In the genomic region with DNA sequence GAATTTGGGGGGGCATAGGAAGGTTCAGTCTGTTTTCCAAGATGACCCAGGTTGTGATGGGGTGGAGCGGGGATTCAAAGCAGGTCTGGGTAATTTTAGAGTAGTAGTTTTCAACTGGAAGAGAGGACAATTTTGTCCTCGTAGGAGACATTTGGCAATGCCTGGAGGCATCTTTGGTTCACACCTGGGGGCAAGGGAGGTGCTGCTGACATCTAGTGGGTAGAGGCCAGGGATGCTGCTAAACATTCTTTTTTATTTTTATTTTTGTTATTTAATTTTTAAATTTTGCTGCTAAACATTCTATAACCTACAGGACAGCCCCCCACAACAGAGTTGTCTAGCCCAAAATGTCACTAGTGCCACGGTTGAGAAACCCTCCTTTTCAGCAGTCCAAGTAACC, we compare ENCODE assay signal across 9 cellular contexts. TPM values are rescaled to one million over a fixed set of nuclear protein-coding genes. Genes with fewer than 3 reads are reported as not detected.
DNase-seq lines count a peak whose midpoint lies in the region; ATAC-seq, FAIRE-seq and TF ChIP-seq lines count a peak whose summit lies in the region.
"Had no signal": no experiment of that assay in that cellular context is flagged by ENCODE, and none has a peak within 500 bp of the region (broad histone marks: within the 10 kb centered on the region; RNA-seq: fewer than 3 reads in every experiment).

No MANE protein-coding gene starts in this region.

- TF ChIP-seq CTCF in AG04449 (IDR thresholded peaks at IDR 0.05; ENCODE audit: insufficient read depth, low read length, missing control alignments): no peak
- TF ChIP-seq CTCF in kidney epithelial cell (IDR thresholded peaks at IDR 0.05; ENCODE audit: insufficient read depth, low read length, poor library complexity, severe bottlenecking): peak; percentile 27
- TF ChIP-seq CTCF in RWPE1 (conservative IDR thresholded peaks at IDR 0.05; ENCODE audit: low read depth): no peak; the same call in 1 of the 2 replicates

- H3K4me1 Mint-ChIP-seq in activated naive CD8-positive, alpha-beta T cell (ENCODE audit: low read depth): peaks cover 69% of the 10 kb centered on the region

- H3K27me3 Mint-ChIP-seq in activated naive CD8-positive, alpha-beta T cell: no peaks in the 10 kb centered on the region

- no peaks in the 10 kb centered on the region for H3K36me3 Mint-ChIP-seq in activated naive CD8-positive, alpha-beta T cell

- peak overlapping the region; percentile 83 for H3K27ac Mint-ChIP-seq in activated naive CD8-positive, alpha-beta T cell

- POLR2A ChIA-PET in AG04449 (lab: Yijun Ruan, JAX) (no interaction called here), RWPE1 (lab: Yijun Ruan, JAX; ENCODE audit: low non-redundant PET) (no interaction called here)

- no peak overlapping the region for H3K27ac ChIP-seq in RWPE1

- H3K4me3 ChIP-seq in AG04449 (ENCODE audit: low read depth, low read length) (peak overlapping the region; percentile 72), kidney epithelial cell (ENCODE audit: low read depth, low read length) (no peak overlapping the region)

- CTCF ChIA-PET in AG04449 (lab: Yijun Ruan, JAX) (interaction anchor here (1.9 kb wide), 1 partner anchor 15 kb away, joined by 4 read pairs; no protein-coding TSS in a partner anchor), RWPE1 (lab: Yijun Ruan, JAX) (interaction anchor here (0.6 kb wide), 1 partner anchor 35 kb away, joined by 4 read pairs; no protein-coding TSS in a partner anchor)

- peak overlapping the region; percentile 95 for H3K4me3 Mint-ChIP-seq in activated naive CD8-positive, alpha-beta T cell

- no peak for TF ChIP-seq POLR2A in GM12892 (IDR thresholded peaks at IDR 0.05; ENCODE audit: low read depth, low read length)

- DNase-seq in AG04449 (ENCODE audit: low read depth, low spot score): no peak
- no peak for DNase-seq in GM12892 (ENCODE audit: insufficient read length)
- DNase-seq in kidney epithelial cell (ENCODE audit: low read depth): no peak
- DNase-seq in OCI-M2 (lab: John Stamatoyannopoulos, UW; ENCODE audit: unreplicated experiment): no peak
- no peak for DNase-seq in RWPE1 (ENCODE audit: low spot score)

- H3K36me3 ChIP-seq in kidney epithelial cell (ENCODE audit: control insufficient read depth, insufficient read depth, low read length): no peaks in the 10 kb centered on the region
- H3K36me3 ChIP-seq: neutrophil had no signal

- peak; percentile 77 for FAIRE-seq in GM12892 (lab: Jason Lieb, UNC)

- no peak for ATAC-seq in GM19397 (IDR thresholded peaks at IDR 0.05; ENCODE audit: unreplicated experiment)
- no peak for ATAC-seq in GM21717 (IDR thresholded peaks at IDR 0.05; ENCODE audit: unreplicated experiment)

- no peaks in the 10 kb centered on the region for H3K9me3 Mint-ChIP-seq in activated naive CD8-positive, alpha-beta T cell (ENCODE audit: low read depth)

- H3K27me3 ChIP-seq in kidney epithelial cell (ENCODE audit: control insufficient read depth, insufficient read depth, low read length): no peaks in the 10 kb centered on the region
- H3K27me3 ChIP-seq: neutrophil had no signal

RNA-seq across cellular contexts. Expression of a gene that starts 1.9 kb away (rescaled TPM):
- 53.5 TPM for polyA plus RNA-seq in GM12892 (2012; ENCODE audit: missing spikeins)
- total RNA-seq in kidney epithelial cell: 30.5 and 39.0 TPM in 2 replicates

RNA-seq across cellular contexts. Expression of a gene that starts 37.9 kb away (rescaled TPM):
- 1.5 TPM for polyA plus RNA-seq in GM12892 (2012; ENCODE audit: missing spikeins)
- total RNA-seq in kidney epithelial cell: 3.3 and 4.1 TPM in 2 replicates

RNA-seq across cellular contexts. Expression of a gene that starts 43.6 kb away (rescaled TPM):
- 20.8 TPM for polyA plus RNA-seq in GM12892 (2012; ENCODE audit: missing spikeins)
- 19.7 and 20.1 TPM in 2 replicates for total RNA-seq in kidney epithelial cell

RNA-seq across cellular contexts. Expression of a gene that starts 43.7 kb away (rescaled TPM):
- 28.7 TPM for polyA plus RNA-seq in GM12892 (2012; ENCODE audit: missing spikeins)
- 15.7 and 16.1 TPM in 2 replicates for total RNA-seq in kidney epithelial cell
